In genomic region chr1:245771521-245772281, GRCh38 we compare ENCODE assay signal across 1 cellular context.
TF ChIP-seq lines count a peak whose summit lies in the region.

No MANE protein-coding gene starts in this region.

TF ChIP-seq in HepG2, 621 proteins besides CTCF, POLR2A, EP300 and RAD21 (continued from another document):
- TF ChIP-seq, protein P1, sequence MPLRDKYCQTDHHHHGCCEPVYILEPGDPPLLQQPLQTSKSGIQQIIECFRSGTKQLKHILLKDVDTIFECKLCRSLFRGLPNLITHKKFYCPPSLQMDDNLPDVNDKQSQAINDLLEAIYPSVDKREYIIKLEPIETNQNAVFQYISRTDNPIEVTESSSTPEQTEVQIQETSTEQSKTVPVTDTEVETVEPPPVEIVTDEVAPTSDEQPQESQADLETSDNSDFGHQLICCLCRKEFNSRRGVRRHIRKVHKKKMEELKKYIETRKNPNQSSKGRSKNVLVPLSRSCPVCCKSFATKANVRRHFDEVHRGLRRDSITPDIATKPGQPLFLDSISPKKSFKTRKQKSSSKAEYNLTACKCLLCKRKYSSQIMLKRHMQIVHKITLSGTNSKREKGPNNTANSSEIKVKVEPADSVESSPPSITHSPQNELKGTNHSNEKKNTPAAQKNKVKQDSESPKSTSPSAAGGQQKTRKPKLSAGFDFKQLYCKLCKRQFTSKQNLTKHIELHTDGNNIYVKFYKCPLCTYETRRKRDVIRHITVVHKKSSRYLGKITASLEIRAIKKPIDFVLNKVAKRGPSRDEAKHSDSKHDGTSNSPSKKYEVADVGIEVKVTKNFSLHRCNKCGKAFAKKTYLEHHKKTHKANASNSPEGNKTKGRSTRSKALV (CRISPR knock-in tag; IDR thresholded peaks at IDR 0.05): no peak
- TF ChIP-seq ZNF878 (CRISPR knock-in tag; IDR thresholded peaks at IDR 0.05) (no peak), ZNF460 (CRISPR knock-in tag; IDR thresholded peaks at IDR 0.05; ENCODE audit: borderline replicate concordance) (no peak), ZNF441 (CRISPR knock-in tag; IDR thresholded peaks at IDR 0.05; ENCODE audit: borderline replicate concordance) (no peak), ZNF3 (CRISPR knock-in tag; IDR thresholded peaks at IDR 0.05) (no peak), RBM22 (optimal IDR thresholded peaks at IDR 0.05; ENCODE audit: low read length) (no peak), RFXANK (CRISPR knock-in tag; IDR thresholded peaks at IDR 0.05) (no peak), ZKSCAN1 (IDR thresholded peaks at IDR 0.05; ENCODE audit: low read length) (no peak)
- TF ChIP-seq, protein P2, sequence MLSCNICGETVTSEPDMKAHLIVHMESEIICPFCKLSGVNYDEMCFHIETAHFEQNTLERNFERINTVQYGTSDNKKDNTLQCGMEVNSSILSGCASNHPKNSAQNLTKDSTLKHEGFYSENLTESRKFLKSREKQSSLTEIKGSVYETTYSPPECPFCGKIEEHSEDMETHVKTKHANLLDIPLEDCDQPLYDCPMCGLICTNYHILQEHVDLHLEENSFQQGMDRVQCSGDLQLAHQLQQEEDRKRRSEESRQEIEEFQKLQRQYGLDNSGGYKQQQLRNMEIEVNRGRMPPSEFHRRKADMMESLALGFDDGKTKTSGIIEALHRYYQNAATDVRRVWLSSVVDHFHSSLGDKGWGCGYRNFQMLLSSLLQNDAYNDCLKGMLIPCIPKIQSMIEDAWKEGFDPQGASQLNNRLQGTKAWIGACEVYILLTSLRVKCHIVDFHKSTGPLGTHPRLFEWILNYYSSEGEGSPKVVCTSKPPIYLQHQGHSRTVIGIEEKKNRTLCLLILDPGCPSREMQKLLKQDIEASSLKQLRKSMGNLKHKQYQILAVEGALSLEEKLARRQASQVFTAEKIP (CRISPR knock-in tag; IDR thresholded peaks at IDR 0.05; ENCODE audit: borderline replicate concordance): no peak
- TF ChIP-seq, protein P3, sequence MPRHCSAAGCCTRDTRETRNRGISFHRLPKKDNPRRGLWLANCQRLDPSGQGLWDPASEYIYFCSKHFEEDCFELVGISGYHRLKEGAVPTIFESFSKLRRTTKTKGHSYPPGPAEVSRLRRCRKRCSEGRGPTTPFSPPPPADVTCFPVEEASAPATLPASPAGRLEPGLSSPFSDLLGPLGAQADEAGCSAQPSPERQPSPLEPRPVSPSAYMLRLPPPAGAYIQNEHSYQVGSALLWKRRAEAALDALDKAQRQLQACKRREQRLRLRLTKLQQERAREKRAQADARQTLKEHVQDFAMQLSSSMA (CRISPR knock-in tag; IDR thresholded peaks at IDR 0.05): no peak
